1 cellular context compared by ENCODE assay signal in the genomic region with DNA sequence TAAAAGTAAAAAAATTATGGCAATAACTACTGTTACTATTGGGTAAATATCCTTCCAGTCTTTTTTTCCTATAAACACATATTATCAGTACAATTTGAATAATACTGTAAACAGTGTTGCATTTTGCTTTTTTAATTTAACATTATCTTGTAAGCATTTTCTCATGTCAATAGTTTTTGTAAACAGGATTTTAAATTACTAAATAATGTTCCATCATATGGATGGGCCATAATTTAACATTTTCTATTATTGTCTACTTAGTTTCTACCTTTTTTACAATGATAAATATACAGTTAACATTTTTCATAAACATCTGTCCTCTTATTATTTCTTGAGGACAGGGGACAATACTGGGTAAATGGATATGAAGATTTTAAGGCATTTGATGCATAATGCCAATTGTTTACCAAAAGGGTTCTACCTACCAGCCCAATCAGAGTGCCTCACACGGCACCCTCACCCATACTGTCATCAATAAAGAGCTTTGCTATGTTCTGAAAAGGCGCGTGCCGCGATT.
TF ChIP-seq lines count a peak whose summit lies in the region.

No MANE protein-coding gene starts in this region.

TF ChIP-seq in IMR-90, 13 proteins besides CTCF, POLR2A, EP300 and RAD21:
- no peak for TF ChIP-seq NFE2L2 (IDR thresholded peaks at IDR 0.05; ENCODE audit: low read depth, low read length)
- TF ChIP-seq, protein P1, sequence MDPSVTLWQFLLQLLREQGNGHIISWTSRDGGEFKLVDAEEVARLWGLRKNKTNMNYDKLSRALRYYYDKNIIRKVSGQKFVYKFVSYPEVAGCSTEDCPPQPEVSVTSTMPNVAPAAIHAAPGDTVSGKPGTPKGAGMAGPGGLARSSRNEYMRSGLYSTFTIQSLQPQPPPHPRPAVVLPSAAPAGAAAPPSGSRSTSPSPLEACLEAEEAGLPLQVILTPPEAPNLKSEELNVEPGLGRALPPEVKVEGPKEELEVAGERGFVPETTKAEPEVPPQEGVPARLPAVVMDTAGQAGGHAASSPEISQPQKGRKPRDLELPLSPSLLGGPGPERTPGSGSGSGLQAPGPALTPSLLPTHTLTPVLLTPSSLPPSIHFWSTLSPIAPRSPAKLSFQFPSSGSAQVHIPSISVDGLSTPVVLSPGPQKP (IDR thresholded peaks at IDR 0.05; ENCODE audit: borderline replicate concordance, low read depth, low read length), result no peak
- no peak for TF ChIP-seq MXI1 (IDR thresholded peaks at IDR 0.05; ENCODE audit: borderline replicate concordance, low read depth, low read length)
- TF ChIP-seq SMC3 (IDR thresholded peaks at IDR 0.05; ENCODE audit: low read depth, low read length), result no peak
- no peak for TF ChIP-seq CHD1 (IDR thresholded peaks at IDR 0.05; ENCODE audit: low read depth, low read length)
- no peak for TF ChIP-seq RFX5 (IDR thresholded peaks at IDR 0.05; ENCODE audit: low read depth, low read length)
- TF ChIP-seq CEBPB (IDR thresholded peaks at IDR 0.05; ENCODE audit: low read depth, low read length), result no peak
- no peak for TF ChIP-seq BHLHE40 (IDR thresholded peaks at IDR 0.05; ENCODE audit: low read depth, low read length)
- TF ChIP-seq MAFK (IDR thresholded peaks at IDR 0.05; ENCODE audit: low read depth, low read length), result no peak
- TF ChIP-seq FOS (IDR thresholded peaks at IDR 0.05; ENCODE audit: low read depth, low read length), result no peak
- TF ChIP-seq, protein P2, sequence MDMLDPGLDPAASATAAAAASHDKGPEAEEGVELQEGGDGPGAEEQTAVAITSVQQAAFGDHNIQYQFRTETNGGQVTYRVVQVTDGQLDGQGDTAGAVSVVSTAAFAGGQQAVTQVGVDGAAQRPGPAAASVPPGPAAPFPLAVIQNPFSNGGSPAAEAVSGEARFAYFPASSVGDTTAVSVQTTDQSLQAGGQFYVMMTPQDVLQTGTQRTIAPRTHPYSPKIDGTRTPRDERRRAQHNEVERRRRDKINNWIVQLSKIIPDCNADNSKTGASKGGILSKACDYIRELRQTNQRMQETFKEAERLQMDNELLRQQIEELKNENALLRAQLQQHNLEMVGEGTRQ (IDR thresholded peaks at IDR 0.05; ENCODE audit: low read depth, low read length), result no peak
- no peak for TF ChIP-seq RCOR1 (IDR thresholded peaks at IDR 0.05; ENCODE audit: insufficient replicate concordance, low read length)
- TF ChIP-seq MAZ (IDR thresholded peaks at IDR 0.05; ENCODE audit: borderline replicate concordance, low read depth, low read length), result no peak
